Comparison of ENCODE assay signal across 15 cellular contexts in the genomic region with DNA sequence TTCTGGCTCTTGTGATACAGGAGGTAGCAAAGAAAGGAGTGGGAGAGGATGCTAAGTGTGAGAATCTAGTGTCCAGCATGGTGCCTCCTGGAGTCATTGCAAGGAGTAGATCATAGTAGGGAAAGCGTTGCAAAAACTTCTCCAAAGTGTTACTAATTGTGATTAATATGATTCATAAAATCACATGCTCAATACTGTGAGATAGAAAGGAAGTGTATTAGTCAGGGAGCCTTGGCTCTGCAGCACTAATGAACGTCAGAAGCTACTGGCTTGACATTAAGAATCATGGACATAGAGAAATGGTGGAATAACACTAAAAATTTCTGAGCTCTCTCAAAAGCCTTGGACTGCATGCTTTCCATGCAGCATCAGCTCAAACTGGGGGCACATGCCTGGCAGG.
"Had no signal": no experiment of that assay in that cellular context is flagged by ENCODE, and none has a peak within 500 bp of the region (broad histone marks: within the 10 kb centered on the region; RNA-seq: fewer than 3 reads in every experiment).

No MANE protein-coding gene starts in this region.

- H3K36me3 ChIP-seq: adrenal gland, cardiac muscle cell, neutrophil, spleen, WERI-Rb-1 had no signal

- DNase-seq: activated CD4-positive, alpha-beta T cell treated with anti-CD3 and anti-CD28 coated beads for 1 hour; activated gamma-delta T cell; activated T-cell treated with anti-CD3 and anti-CD28 coated beads, Interleukin-2, amount 50 U/mL, for 72 hours; adrenal gland; effector memory CD8-positive, alpha-beta T cell; left cardiac atrium; spleen; stimulated activated CD4-positive, alpha-beta T cell treated with anti-CD3 and anti-CD28 coated beads, Interleukin-4, amount 100 ng/mL, for 4 hours; stimulated activated naive B cell treated with anti-CD40 and anti-IgM and Interleukin-4, amounts not matched to agents 10 μg/mL and 1 μg/mL and 100 μg/mL, for 72 hours; SW 1271; WERI-Rb-1 had no signal

- H3K27ac ChIP-seq: adrenal gland, cardiac muscle cell, hepatocyte, neutrophil, parathyroid adenoma, spleen, WERI-Rb-1 had no signal

- H2AFZ ChIP-seq: hepatocyte, parathyroid adenoma had no signal

- H3K4me1 ChIP-seq: adrenal gland, parathyroid adenoma, spleen had no signal

- H3K9me3 ChIP-seq: adrenal gland had no signal

- H3K79me2 ChIP-seq: hepatocyte, parathyroid adenoma had no signal

- H3K4me3 ChIP-seq: adrenal gland, cardiac muscle cell, hepatocyte, spleen had no signal

- H3K27me3 ChIP-seq: adrenal gland, cardiac muscle cell, neutrophil, spleen had no signal

- H3K4me2 ChIP-seq: hepatocyte had no signal

- H3K9ac ChIP-seq: parathyroid adenoma had no signal
